1 cellular context compared by ENCODE assay signal in genomic region chr6:81937296-81937937, GRCh38.
TF ChIP-seq lines count a peak whose summit lies in the region.

No MANE protein-coding gene starts in this region.

TF ChIP-seq in SK-N-SH, 30 proteins besides CTCF, POLR2A, EP300 and RAD21 (continued from another document):
- TF ChIP-seq REST (IDR thresholded peaks at IDR 0.05; ENCODE audit: low read depth, low read length) (no peak), TCF12 (IDR thresholded peaks at IDR 0.05) (peak; percentile 87), JUND (IDR thresholded peaks at IDR 0.05) (peak; percentile 54; the same call in 1 of the 2 replicates), FOSL2 (IDR thresholded peaks at IDR 0.05; ENCODE audit: borderline replicate concordance, low read depth) (peak; percentile 70; the same call in 1 of the 2 replicates), MXI1 (IDR thresholded peaks at IDR 0.05; ENCODE audit: low read depth, low read length) (no peak), GATA2 (CRISPR knock-in tag; IDR thresholded peaks at IDR 0.05) (no peak), TAF1 (IDR thresholded peaks at IDR 0.05; ENCODE audit: borderline replicate concordance, low read depth, low read length) (no peak)
